23 cellular contexts compared by ENCODE assay signal in the genomic region with DNA sequence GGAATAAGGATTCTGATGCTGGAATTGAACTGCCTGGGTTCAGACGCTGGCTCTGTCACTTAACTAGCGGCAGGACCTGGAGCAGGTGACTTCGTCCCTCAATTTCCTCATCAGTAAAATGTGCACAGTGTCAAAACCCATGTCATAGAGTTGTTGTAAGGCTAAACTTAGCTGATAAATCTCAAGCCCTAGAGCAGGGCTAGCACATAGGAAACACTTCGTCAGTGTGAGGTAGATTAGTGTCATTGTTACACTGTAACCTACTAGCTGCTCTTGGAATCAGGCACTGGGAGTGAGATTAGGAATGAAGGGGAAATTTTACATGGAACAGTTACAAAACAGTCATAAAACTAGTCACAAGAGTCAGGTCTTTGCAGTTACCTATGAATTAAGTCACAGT. TPM values are rescaled to one million over a fixed set of nuclear protein-coding genes. Genes with fewer than 3 reads are reported as not detected.
DNase-seq lines count a peak whose midpoint lies in the region; ATAC-seq, FAIRE-seq and TF ChIP-seq lines count a peak whose summit lies in the region.
"Had no signal": no experiment of that assay in that cellular context is flagged by ENCODE, and none has a peak within 500 bp of the region (broad histone marks: within the 10 kb centered on the region; RNA-seq: fewer than 3 reads in every experiment).

No MANE protein-coding gene starts in this region.

- H3K27me3 ChIP-seq in right atrium auricular region (no peaks in the 10 kb centered on the region), endothelial cell of umbilical vein (ENCODE audit: control insufficient read depth in 2 of 2, insufficient read depth in 2 of 2, low read length in 2 of 2) (no peaks in the 10 kb centered on the region), muscle layer of colon (ENCODE audit: control insufficient read depth in 1 of 2, insufficient read depth in 2 of 2, low read length in 2 of 2) (no peaks in the 10 kb centered on the region), thoracic aorta (replicated peaks; ENCODE audit: insufficient read depth) (no peaks in the 10 kb centered on the region)

- no peak for DNase-seq in Right ventricle myocardium inferior (ENCODE audit: missing footprints)
- no peak for DNase-seq in right atrium auricular region (ENCODE audit: low spot score)
- DNase-seq in endothelial cell of umbilical vein (ENCODE audit: low read depth, low spot score), result no peak
- no peak for DNase-seq in thoracic aorta (ENCODE audit: low spot score)
- no peak for DNase-seq in CD1c-positive myeloid dendritic cell (ENCODE audit: extremely low spot score)
- no peak for DNase-seq in GM03348 (ENCODE audit: low spot score)
- DNase-seq: AML-193, DMS79 treated with DMSO at 0.1 percent for 48 hours, KG1, MV-4-11, NCI-H1417, NCI-H187 treated with DMSO at 0.1 percent for 48 hours, NCI-H2227 treated with DMSO at 0.1 percent for 48 hours, NCI-H510A treated with DMSO at 0.1 percent for 48 hours, NCI-H774, SIG-M5 had no signal

- no peak overlapping the region for H2AFZ ChIP-seq in endothelial cell of umbilical vein (ENCODE audit: low read depth, low read length)

- no peaks in the 10 kb centered on the region for H3K79me2 ChIP-seq in endothelial cell of umbilical vein (ENCODE audit: control insufficient read depth, insufficient read depth, low read length)

- no TSS peak for BruUV-seq in endothelial cell of umbilical vein (replicated peaks; lab: Mats Ljungman, UMichigan)

- H3K9ac ChIP-seq in endothelial cell of umbilical vein (replicated peaks; ENCODE audit: extremely low read depth, insufficient read depth, low read length), result no peak overlapping the region
- H3K9ac ChIP-seq in muscle layer of colon (ENCODE audit: low read length), result no peak overlapping the region

- no peak for TF ChIP-seq POLR2A in endothelial cell of umbilical vein (IDR thresholded peaks at IDR 0.05; ENCODE audit: low read depth, low read length)

- dilution Hi-C loops in endothelial cell of umbilical vein (cut with MboI; ENCODE audit: extremely low pct_ligation_motif_present, low sequenced_read_pairs), result no loop called here

- H3K36me3 ChIP-seq in right atrium auricular region (no peaks in the 10 kb centered on the region), endothelial cell of umbilical vein (ENCODE audit: control insufficient read depth in 2 of 2, extremely low read depth in 1 of 2, insufficient read depth in 2 of 2, low read length in 2 of 2) (no peaks in the 10 kb centered on the region), muscle layer of colon (ENCODE audit: insufficient read depth, low read length) (no peaks in the 10 kb centered on the region), thoracic aorta (no peaks in the 10 kb centered on the region)
- H3K36me3 ChIP-seq: HAP-1 had no signal

- TF ChIP-seq CTCF in right atrium auricular region (IDR thresholded peaks at IDR 0.05), result no peak
- TF ChIP-seq CTCF in endothelial cell of umbilical vein (IDR thresholded peaks at IDR 0.05; ENCODE audit: extremely low read depth in 1 of 2, insufficient read depth in 1 of 2, low read depth in 1 of 2, low read length in 2 of 2), result no peak
- no peak for TF ChIP-seq CTCF in thoracic aorta (IDR thresholded peaks at IDR 0.05)

- no peaks in the 10 kb centered on the region for H3K9me1 ChIP-seq in endothelial cell of umbilical vein (replicated peaks; ENCODE audit: control insufficient read depth, extremely low read depth, insufficient read depth, low read length)

- peak; percentile 49 for ATAC-seq in Right ventricle myocardium inferior
- ATAC-seq in thoracic aorta (ENCODE audit: insufficient number of reproducible peaks, low FRiP score, low read depth), result peak; percentile 14
- no peak for ATAC-seq in GM19351 (IDR thresholded peaks at IDR 0.05; ENCODE audit: unreplicated experiment)

- no peak overlapping the region for H3K4me2 ChIP-seq in endothelial cell of umbilical vein (ENCODE audit: insufficient read depth, low read length)

- POLR2A ChIA-PET in endothelial cell of umbilical vein (lab: Charles Lee), result no interaction called here

- intact Hi-C loops in Right ventricle myocardium inferior (cut with DNase I) (no loop called here), endothelial cell of umbilical vein (cut with micrococcal nuclease) (no loop called here)

- peaks cover 0 to 4% of the 10 kb centered on the region in 2 donors for H3K9me3 ChIP-seq in right atrium auricular region
- H3K9me3 ChIP-seq in endothelial cell of umbilical vein (replicated peaks; ENCODE audit: control insufficient read depth, insufficient read depth, low read length), result no peaks in the 10 kb centered on the region
- H3K9me3 ChIP-seq in muscle layer of colon (ENCODE audit: low read length), result no peaks in the 10 kb centered on the region
- no peaks in the 10 kb centered on the region for H3K9me3 ChIP-seq in thoracic aorta
- H3K9me3 ChIP-seq: HAP-1 had no signal

- H3K4me1 ChIP-seq in right atrium auricular region, result peaks cover 0 to 40% of the 10 kb centered on the region in 2 donors
- H3K4me1 ChIP-seq in endothelial cell of umbilical vein (ENCODE audit: control insufficient read depth, extremely low read depth, insufficient read depth, low read length), result no peaks in the 10 kb centered on the region
- peaks cover 41% of the 10 kb centered on the region for H3K4me1 ChIP-seq in muscle layer of colon (ENCODE audit: insufficient read depth, low read length)
- peaks cover 3 to 38% of the 10 kb centered on the region in 2 donors for H3K4me1 ChIP-seq in thoracic aorta (ENCODE audit: control insufficient read depth in 1 of 2, low read depth in 2 of 2)

- H4K20me1 ChIP-seq in endothelial cell of umbilical vein (replicated peaks; ENCODE audit: control insufficient read depth, extremely low read depth, insufficient read depth, low read length), result no peaks in the 10 kb centered on the region

- no peak overlapping the region for H3K4me3 ChIP-seq in right atrium auricular region
- no peak overlapping the region for H3K4me3 ChIP-seq in endothelial cell of umbilical vein (replicated peaks in 1 of 3; ENCODE audit: insufficient read depth in 1 of 3, low read depth in 1 of 3, low read length in 3 of 3)
- no peak overlapping the region for H3K4me3 ChIP-seq in muscle layer of colon (ENCODE audit: low read depth in 1 of 2, low read length in 2 of 2)
- H3K4me3 ChIP-seq in thoracic aorta, result no peak overlapping the region
- H3K4me3 ChIP-seq: HAP-1 had no signal

- H3K27ac ChIP-seq in right atrium auricular region, result peak overlapping the region in 1 of 2 donors; percentile 5
- no peak overlapping the region for H3K27ac ChIP-seq in endothelial cell of umbilical vein (ENCODE audit: insufficient read depth, low read depth, low read length)
- H3K27ac ChIP-seq in muscle layer of colon (ENCODE audit: low read depth, low read length), result peak overlapping the region; percentile 17
- H3K27ac ChIP-seq in thoracic aorta, result no peak overlapping the region
- H3K27ac ChIP-seq: 22Rv1 had no signal

- FAIRE-seq in endothelial cell of umbilical vein (lab: Jason Lieb, UNC), result peak; percentile 52
- FAIRE-seq: RCC 7860 had no signal

- CTCF ChIA-PET in endothelial cell of umbilical vein (lab: Charles Lee), result no interaction called here

TF ChIP-seq in endothelial cell of umbilical vein, 7 proteins besides CTCF, POLR2A, EP300 and RAD21:
- no peak for TF ChIP-seq EZH2 (IDR thresholded peaks at IDR 0.05; ENCODE audit: borderline replicate concordance, low read depth, low read length, severe bottlenecking)
- TF ChIP-seq, protein P1, sequence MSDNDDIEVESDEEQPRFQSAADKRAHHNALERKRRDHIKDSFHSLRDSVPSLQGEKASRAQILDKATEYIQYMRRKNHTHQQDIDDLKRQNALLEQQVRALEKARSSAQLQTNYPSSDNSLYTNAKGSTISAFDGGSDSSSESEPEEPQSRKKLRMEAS (IDR thresholded peaks at IDR 0.05; ENCODE audit: insufficient read depth, insufficient read length), result no peak
- no peak for TF ChIP-seq JUN (IDR thresholded peaks at IDR 0.05; ENCODE audit: borderline replicate concordance, insufficient read depth, insufficient read length, low read depth)
- no peak for TF ChIP-seq POLR2AphosphoS5 (IDR thresholded peaks at IDR 0.05; ENCODE audit: insufficient read depth, low read depth, low read length)
- TF ChIP-seq MYC (IDR thresholded peaks at IDR 0.05; ENCODE audit: low read depth, low read length), result no peak
- no peak for TF ChIP-seq FOS (IDR thresholded peaks at IDR 0.05; ENCODE audit: borderline replicate concordance, insufficient read depth, low read length)
- no peak for TF ChIP-seq GATA2 (IDR thresholded peaks at IDR 0.05; ENCODE audit: insufficient read depth, insufficient read length, low read depth, low read length)

RNA-seq across cellular contexts. Expression of a gene that starts 56.1 kb away (rescaled TPM):
- total RNA-seq in Right ventricle myocardium inferior (11.5 TPM), right atrium auricular region (10 to 100 TPM; 19.0 to 29.6 TPM), endothelial cell of umbilical vein (0.51 TPM in 1 of 2 replicates, not detected in the other), thoracic aorta (100 to 1,000 TPM in 1 of 2 donors, 10 to 100 TPM in 1; 51.0 to 110 TPM)
- 0.15 and 0.16 TPM in 2 replicates for polyA plus RNA-seq in endothelial cell of umbilical vein
- polyA plus RNA-seq in endothelial cell of umbilical vein (2011; cell fraction: cytosol; rRNA removed), result 0.15 and 0.25 TPM in 2 replicates
- polyA plus RNA-seq in endothelial cell of umbilical vein (2011; cell fraction: nucleus; rRNA removed), result 0.16 and 0.28 TPM in 2 replicates
- not detected in 2 replicates for polyA plus RNA-seq in endothelial cell of umbilical vein (2012)
- polyA minus RNA-seq in endothelial cell of umbilical vein, result 0.23 TPM in 1 of 2 replicates, not detected in the other
- polyA minus RNA-seq in endothelial cell of umbilical vein (2011; cell fraction: cytosol; rRNA and poly(A)+ RNA removed), result not detected
- polyA minus RNA-seq in endothelial cell of umbilical vein (2011; cell fraction: nucleus; rRNA and poly(A)+ RNA removed), result 0.19 TPM in 2 replicates
- total RNA-seq: OCI-LY7 had no signal
- polyA plus RNA-seq: CD14-positive monocyte had no signal
